In genomic region chr16:88034770-88035169, GRCh38 we compare ENCODE assay signal across 21 cellular contexts.
DNase-seq lines count a peak whose midpoint lies in the region; ATAC-seq and TF ChIP-seq lines count a peak whose summit lies in the region.
"Had no signal": no experiment of that assay in that cellular context is flagged by ENCODE, and none has a peak within 500 bp of the region (broad histone marks: within the 10 kb centered on the region; RNA-seq: fewer than 3 reads in every experiment).

No MANE protein-coding gene starts in this region.

- H2BK20ac ChIP-seq in IMR-90 (ENCODE audit: low read depth, low read length) = no peak overlapping the region

- H3K9ac ChIP-seq in IMR-90 (ENCODE audit: low read depth, low read length) = no peak overlapping the region
- H3K9ac ChIP-seq: BLaER1 treated with 17β-estradiol and CSF1 and Interleukin-3, amounts not matched to agents 10 nM and 100 nM; GM23248 had no signal

- CTCF ChIA-PET in IMR-90 (lab: Yijun Ruan, JAX) = no interaction called here

- DNase-seq in IMR-90 (peak; percentile 65), fibroblast of villous mesenchyme (ENCODE audit: low read depth) (peak; percentile 14), mesothelial cell of epicardium (ENCODE audit: low spot score in 2 of 2, unreplicated experiment in 2 of 2) (no peak), body of pancreas (no peak)
- DNase-seq in activated CD8-positive, alpha-beta memory T cell treated with anti-CD3 and anti-CD28 coated beads, Interleukin-2, amount 50 U/mL, for 48 hours = no peak
- DNase-seq: 8988T; ACHN; AML-193; BE2C; Calu3; CD4-positive, alpha-beta memory T cell; COR-L47; DMS53; DMS79 treated with DMSO at 0.1 percent for 48 hours; GF-D8; GM23248; H9 had no signal

- H3K36me3 Mint-ChIP-seq in mesothelial cell of epicardium = peaks cover 12% of the 10 kb centered on the region

- dilution Hi-C loops in IMR-90 (cut with HindIII; ENCODE audit: low sequenced_read_pairs, unreplicated experiment) = no loop called here

- WGBS in IMR-90 (ENCODE audit: extremely low coverage in 2 of 2, insufficient read length in 1 of 2), 2 experiments = 0% methylated on average over 2 of the region's 7 CpGs; no CpG with 5 or more reads in 1 of the 2 experiments
- WGBS in body of pancreas, 2 donors = 90 to 91% methylated on average over 7 of the region's 7 CpGs

- no peak overlapping the region for H3K18ac ChIP-seq in IMR-90 (ENCODE audit: low read depth, low read length)

- H3K27me3 ChIP-seq in IMR-90 (ENCODE audit: control insufficient read depth, insufficient read depth, low read length) (no peaks in the 10 kb centered on the region), body of pancreas (no peaks in the 10 kb centered on the region)
- H3K27me3 ChIP-seq: BE2C; BLaER1 treated with 17β-estradiol and CSF1 and Interleukin-3, amounts not matched to agents 10 nM and 100 nM had no signal

- no peaks in the 10 kb centered on the region for H3K27me3 Mint-ChIP-seq in mesothelial cell of epicardium (ENCODE audit: low read depth)
- H3K27me3 Mint-ChIP-seq: CD4-positive, alpha-beta memory T cell had no signal

- H3K36me3 ChIP-seq in IMR-90 (ENCODE audit: control insufficient read depth, insufficient read depth, low read length) (peaks cover 23% of the 10 kb centered on the region), body of pancreas (replicated peaks in 1 of 2; ENCODE audit: insufficient read depth in 1 of 2, low read depth in 2 of 2) (peaks cover 0 to 6% of the 10 kb centered on the region in 2 donors)
- H3K36me3 ChIP-seq: BE2C had no signal

- peaks cover 6% of the 10 kb centered on the region; the same call in 1 of the 2 replicates for H3K4me1 ChIP-seq in IMR-90 (ENCODE audit: control insufficient read depth, insufficient read depth, low read length)
- H3K4me1 ChIP-seq in body of pancreas = no peaks in the 10 kb centered on the region
- H3K4me1 ChIP-seq: A549, BE2C had no signal

- H2BK120ac ChIP-seq in IMR-90 (ENCODE audit: low read depth, low read length) = no peak overlapping the region

- no peak for TF ChIP-seq CTCF in IMR-90 (conservative IDR thresholded peaks at IDR 0.05; ENCODE audit: low read depth, low read length)
- TF ChIP-seq CTCF in fibroblast of villous mesenchyme (IDR thresholded peaks at IDR 0.05; ENCODE audit: insufficient read depth, low read depth, low read length) = no peak
- no peak for TF ChIP-seq CTCF in mesothelial cell of epicardium (IDR thresholded peaks at IDR 0.05; ENCODE audit: unreplicated experiment)
- TF ChIP-seq CTCF in body of pancreas (IDR thresholded peaks at IDR 0.05) = no peak

- H3K9me3 ChIP-seq in IMR-90 (ENCODE audit: control insufficient read depth, insufficient read depth, low read length) = no peaks in the 10 kb centered on the region
- no peaks in the 10 kb centered on the region for H3K9me3 ChIP-seq in body of pancreas
- H3K9me3 ChIP-seq: A549; BE2C; BLaER1 treated with 17β-estradiol and CSF1 and Interleukin-3, amounts not matched to agents 10 nM and 100 nM had no signal

- H3K4ac ChIP-seq in IMR-90 (ENCODE audit: low read depth, low read length) = peak overlapping the region; percentile 36; the same call in 1 of the 2 replicates

- intact Hi-C loops in IMR-90 (cut with micrococcal nuclease) = no loop called here
- intact Hi-C loops in body of pancreas (cut with DNase I) = no loop called here

- peaks cover 0 to 7% of the 10 kb centered on the region in 2 experiments; a peak in 1 of 4 replicates for H3K79me1 ChIP-seq in IMR-90 (ENCODE audit: low read depth in 1 of 2, low read length in 2 of 2)

- TF ChIP-seq POLR2A in IMR-90 (IDR thresholded peaks at IDR 0.05; ENCODE audit: low read depth, low read length) = no peak
- TF ChIP-seq POLR2A in body of pancreas (IDR thresholded peaks at IDR 0.05) = no peak

- in situ Hi-C loops in IMR-90 (cut with MboI; ENCODE audit: low sequenced_read_pairs) = no loop called here

- no peak overlapping the region for H2AFZ ChIP-seq in IMR-90 (replicated peaks; ENCODE audit: low read length, poor library complexity)
- H2AFZ ChIP-seq: GM23248 had no signal

- H2BK5ac ChIP-seq in IMR-90 (ENCODE audit: low read depth, low read length, poor library complexity, severe bottlenecking) = no peak overlapping the region

- no peak overlapping the region for H2AK5ac ChIP-seq in IMR-90 (ENCODE audit: low read depth, low read length)

- peak; percentile 90 for ATAC-seq in IMR-90 (ENCODE audit: low read depth)
- no peak for ATAC-seq in body of pancreas
- ATAC-seq in GM18517 (IDR thresholded peaks at IDR 0.05; ENCODE audit: unreplicated experiment) = no peak
- no peak for ATAC-seq in HG02642 (IDR thresholded peaks at IDR 0.05; ENCODE audit: poor library complexity, unreplicated experiment)

- no peaks in the 10 kb centered on the region for H4K20me1 ChIP-seq in IMR-90 (ENCODE audit: insufficient read depth, low read length)

- H4K8ac ChIP-seq in IMR-90 (ENCODE audit: low read depth in 2 of 2, low read length in 2 of 2) = no peak overlapping the region; a peak in 1 of 4 replicates

- peak overlapping the region; percentile 65 for H3K27ac Mint-ChIP-seq in mesothelial cell of epicardium
- H3K27ac Mint-ChIP-seq: CD4-positive, alpha-beta memory T cell had no signal

- H3K4me1 Mint-ChIP-seq in mesothelial cell of epicardium = peaks cover 8% of the 10 kb centered on the region
- H3K4me1 Mint-ChIP-seq: CD4-positive, alpha-beta memory T cell had no signal

- peak overlapping the region; percentile 5; the same call in 1 of the 2 replicates for H3K27ac ChIP-seq in IMR-90 (ENCODE audit: insufficient read depth, low read length)
- H3K27ac ChIP-seq in body of pancreas = no peak overlapping the region
- H3K27ac ChIP-seq: A549, GM23248 had no signal

- H3K4me3 ChIP-seq in IMR-90 (ENCODE audit: insufficient read depth, low read depth, low read length) (no peak overlapping the region), fibroblast of villous mesenchyme (ENCODE audit: low read depth, low read length) (no peak overlapping the region), body of pancreas (no peak overlapping the region)
- H3K4me3 ChIP-seq: A549; BLaER1 treated with 17β-estradiol and CSF1 and Interleukin-3, amounts not matched to agents 10 nM and 100 nM; GM23248 had no signal

- no TSS peak for BruUV-seq in IMR-90 (replicated peaks; lab: Mats Ljungman, UMichigan)

- no peak overlapping the region for H3K4me2 ChIP-seq in IMR-90 (ENCODE audit: low read depth, low read length)
- H3K4me2 ChIP-seq: A549 had no signal

- H3K4me3 Mint-ChIP-seq in mesothelial cell of epicardium = no peak overlapping the region
- H3K4me3 Mint-ChIP-seq: H9 had no signal

- H3K14ac ChIP-seq in IMR-90 (replicated peaks; ENCODE audit: low read depth, low read length) = 0 out of 2 replicates have a peak overlapping the region, but pooled peaks have one; percentile 9

- H4K5ac ChIP-seq in IMR-90 (ENCODE audit: low read depth, low read length) = no peak overlapping the region

- no peaks in the 10 kb centered on the region for H3K9me3 Mint-ChIP-seq in mesothelial cell of epicardium
- H3K9me3 Mint-ChIP-seq: CD4-positive, alpha-beta memory T cell; H9 had no signal

- no peaks in the 10 kb centered on the region for H3K9me1 ChIP-seq in IMR-90 (ENCODE audit: insufficient read depth, low read length)

- no peak overlapping the region for H3K23ac ChIP-seq in IMR-90 (ENCODE audit: low read depth, low read length)

- no peak overlapping the region for H2AK9ac ChIP-seq in IMR-90 (replicated peaks; ENCODE audit: low read depth, low read length, poor library complexity)

- TF ChIP-seq RAD21 in IMR-90 (IDR thresholded peaks at IDR 0.05; ENCODE audit: low read length) = no peak

- POLR2A ChIA-PET in IMR-90 (lab: Charles Lee; ENCODE audit: unreplicated experiment) = no interaction called here

- peak overlapping the region; percentile 52; the same call in 1 of the 2 replicates for H4K91ac ChIP-seq in IMR-90 (ENCODE audit: insufficient read depth, low read depth, low read length)

- H2BK15ac ChIP-seq in IMR-90 (ENCODE audit: low read depth, low read length) = no peak overlapping the region

- no peak overlapping the region for H3K56ac ChIP-seq in IMR-90 (ENCODE audit: extremely low read depth, insufficient read depth, low read length)

TF ChIP-seq in IMR-90, 13 proteins besides CTCF, POLR2A, EP300 and RAD21:
- TF ChIP-seq USF2 (IDR thresholded peaks at IDR 0.05; ENCODE audit: low read depth, low read length) = no peak
- no peak for TF ChIP-seq MXI1 (IDR thresholded peaks at IDR 0.05; ENCODE audit: borderline replicate concordance, low read depth, low read length)
- TF ChIP-seq NFE2L2 (IDR thresholded peaks at IDR 0.05; ENCODE audit: low read depth, low read length) = no peak
- TF ChIP-seq RFX5 (IDR thresholded peaks at IDR 0.05; ENCODE audit: low read depth, low read length) = no peak
- TF ChIP-seq RCOR1 (IDR thresholded peaks at IDR 0.05; ENCODE audit: insufficient replicate concordance, low read length) = no peak
- no peak for TF ChIP-seq MAZ (IDR thresholded peaks at IDR 0.05; ENCODE audit: borderline replicate concordance, low read depth, low read length)
- no peak for TF ChIP-seq ELK1 (IDR thresholded peaks at IDR 0.05; ENCODE audit: borderline replicate concordance, low read depth, low read length)
- TF ChIP-seq SMC3 (IDR thresholded peaks at IDR 0.05; ENCODE audit: low read depth, low read length) = no peak
- no peak for TF ChIP-seq FOS (IDR thresholded peaks at IDR 0.05; ENCODE audit: low read depth, low read length)
- no peak for TF ChIP-seq CHD1 (IDR thresholded peaks at IDR 0.05; ENCODE audit: low read depth, low read length)
- no peak for TF ChIP-seq MAFK (IDR thresholded peaks at IDR 0.05; ENCODE audit: low read depth, low read length)
- TF ChIP-seq BHLHE40 (IDR thresholded peaks at IDR 0.05; ENCODE audit: low read depth, low read length) = no peak
- no peak for TF ChIP-seq CEBPB (IDR thresholded peaks at IDR 0.05; ENCODE audit: low read depth, low read length)

Comparison
In these comparisons a context has a peak if more than half of its experiments do, and no peak if none do; other contexts are left out.
1. DNase-seq: peak in IMR-90 (single experiment) and fibroblast of villous mesenchyme (single experiment); none in mesothelial cell of epicardium (0 of 2), body of pancreas (0 of 4) and activated CD8-positive, alpha-beta memory T cell treated with anti-CD3 and anti-CD28 coated beads, Interleukin-2, amount 50 U/mL, for 48 hours (single experiment).